ENCODE assay signal across 1 cellular context in the genomic region with DNA sequence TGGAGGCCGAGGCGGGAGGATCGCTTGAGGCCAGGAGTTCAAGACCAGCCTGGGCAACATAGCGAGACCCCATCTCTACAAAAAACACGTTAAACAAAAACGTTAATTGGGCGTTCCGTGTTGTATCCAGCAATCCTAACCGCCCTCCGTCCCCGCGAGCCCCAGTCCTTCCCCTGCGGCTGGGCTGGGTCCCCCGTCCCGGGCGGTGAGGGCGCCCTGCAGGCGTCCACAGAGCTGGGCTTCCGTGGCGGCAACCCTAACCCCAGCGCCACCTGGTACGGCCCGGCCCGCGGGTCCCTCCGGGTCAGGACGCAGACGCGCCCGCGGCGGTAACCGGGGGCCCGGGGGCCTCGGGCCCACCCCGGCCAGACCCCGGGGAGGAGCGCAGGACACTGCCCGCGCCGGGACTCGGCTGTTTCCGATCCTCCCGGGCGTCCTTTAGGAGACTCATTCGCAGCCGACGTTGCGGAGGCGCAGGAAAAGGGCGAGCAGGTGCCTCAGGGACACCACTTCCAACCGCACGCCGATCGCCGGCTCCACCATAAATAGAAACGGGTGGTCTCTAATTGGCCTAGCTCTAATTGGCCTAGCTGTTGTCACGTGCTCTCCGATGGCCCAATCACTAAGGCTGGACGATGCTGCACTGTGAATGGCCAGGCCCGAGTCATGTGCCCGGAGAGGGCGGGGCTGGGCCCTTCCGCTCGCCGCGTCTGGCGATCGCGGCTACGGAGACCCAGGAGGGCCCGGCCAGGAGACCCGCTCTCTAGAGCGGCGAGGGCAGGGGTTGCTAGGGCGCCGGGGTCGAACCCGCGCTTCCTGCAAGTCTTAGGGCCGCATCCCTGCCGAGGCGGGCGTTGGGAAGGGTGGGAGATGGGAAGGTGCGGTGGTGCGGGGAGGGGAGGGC.
TF ChIP-seq lines count a peak whose summit lies in the region.

No MANE protein-coding gene starts in this region.

TF ChIP-seq in HepG2, 621 proteins besides CTCF, POLR2A, EP300 and RAD21 (continued from another document and continues in another):
- TF ChIP-seq, protein P1, sequence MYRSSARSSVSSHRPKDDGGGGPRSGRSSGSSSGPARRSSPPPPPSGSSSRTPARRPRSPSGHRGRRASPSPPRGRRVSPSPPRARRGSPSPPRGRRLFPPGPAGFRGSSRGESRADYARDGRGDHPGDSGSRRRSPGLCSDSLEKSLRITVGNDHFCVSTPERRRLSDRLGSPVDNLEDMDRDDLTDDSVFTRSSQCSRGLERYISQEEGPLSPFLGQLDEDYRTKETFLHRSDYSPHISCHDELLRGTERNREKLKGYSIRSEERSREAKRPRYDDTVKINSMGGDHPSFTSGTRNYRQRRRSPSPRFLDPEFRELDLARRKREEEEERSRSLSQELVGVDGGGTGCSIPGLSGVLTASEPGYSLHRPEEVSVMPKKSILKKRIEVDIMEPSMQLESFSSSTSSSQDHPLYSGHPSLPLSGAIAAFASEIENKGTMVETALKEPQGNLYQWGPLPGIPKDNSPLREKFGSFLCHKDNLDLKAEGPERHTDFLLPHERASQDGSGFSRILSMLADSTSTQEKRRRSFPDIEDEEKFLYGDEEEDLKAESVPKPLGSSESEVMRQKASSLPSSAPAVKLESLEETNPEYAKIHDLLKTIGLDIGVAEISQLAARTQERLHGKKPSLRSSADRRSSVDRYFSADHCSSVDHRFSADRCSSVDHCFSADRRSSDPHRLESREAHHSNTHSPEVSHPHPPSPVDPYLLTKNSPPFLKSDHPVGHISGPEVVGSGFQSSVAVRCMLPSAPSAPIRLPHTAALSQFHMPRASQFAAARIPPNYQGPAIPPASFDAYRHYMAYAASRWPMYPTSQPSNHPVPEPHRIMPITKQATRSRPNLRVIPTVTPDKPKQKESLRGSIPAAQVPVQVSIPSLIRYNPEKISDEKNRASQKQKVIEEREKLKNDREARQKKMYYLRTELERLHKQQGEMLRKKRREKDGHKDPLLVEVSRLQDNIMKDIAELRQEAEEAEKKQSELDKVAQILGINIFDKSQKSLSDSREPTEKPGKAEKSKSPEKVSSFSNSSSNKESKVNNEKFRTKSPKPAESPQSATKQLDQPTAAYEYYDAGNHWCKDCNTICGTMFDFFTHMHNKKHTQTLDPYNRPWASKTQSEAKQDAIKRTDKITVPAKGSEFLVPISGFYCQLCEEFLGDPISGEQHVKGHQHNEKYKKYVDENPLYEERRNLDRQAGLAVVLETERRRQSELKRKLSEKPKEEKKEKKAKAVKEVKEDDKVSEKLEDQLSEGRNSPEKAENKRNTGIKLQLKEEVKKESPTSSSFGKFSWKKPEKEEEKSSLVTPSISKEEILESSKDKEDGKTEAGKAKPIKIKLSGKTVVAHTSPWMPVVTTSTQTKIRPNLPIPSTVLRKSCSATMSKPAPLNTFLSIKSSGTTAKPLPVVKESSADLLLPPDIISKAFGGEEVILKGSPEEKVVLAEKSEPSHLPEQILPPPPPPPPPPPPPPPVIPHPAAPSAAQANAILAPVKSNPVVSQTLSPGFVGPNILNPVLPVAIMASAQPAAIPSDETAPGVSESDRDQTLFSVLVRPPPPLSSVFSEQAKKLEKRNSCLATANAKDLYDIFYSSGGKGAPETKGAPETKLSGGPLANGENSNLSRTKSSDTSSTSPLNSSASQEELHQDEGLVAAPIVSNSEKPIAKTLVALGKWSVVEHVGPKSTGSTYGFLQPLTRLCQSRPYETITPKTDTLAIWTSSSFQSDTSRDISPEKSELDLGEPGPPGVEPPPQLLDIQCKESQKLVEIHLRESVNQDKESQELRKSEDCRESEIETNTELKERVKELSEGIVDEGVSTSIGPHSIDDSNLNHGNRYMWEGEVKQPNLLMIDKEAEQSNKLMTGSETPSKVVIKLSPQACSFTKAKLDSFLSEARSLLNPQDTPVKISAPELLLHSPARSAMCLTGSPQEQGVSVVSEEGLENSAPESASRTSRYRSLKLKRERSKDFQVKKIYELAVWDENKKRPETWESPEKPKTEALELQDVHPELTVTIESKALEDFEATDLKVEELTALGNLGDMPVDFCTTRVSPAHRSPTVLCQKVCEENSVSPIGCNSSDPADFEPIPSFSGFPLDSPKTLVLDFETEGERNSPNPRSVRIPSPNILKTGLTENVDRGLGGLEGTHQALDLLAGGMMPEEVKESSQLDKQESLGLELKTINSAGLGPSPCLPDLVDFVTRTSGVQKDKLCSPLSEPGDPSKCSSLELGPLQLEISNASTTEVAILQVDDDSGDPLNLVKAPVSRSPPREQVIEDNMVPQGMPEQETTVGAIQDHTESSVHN (CRISPR knock-in tag; IDR thresholded peaks at IDR 0.05), result peak; percentile 16; the same call in 1 of the 2 replicates
- TF ChIP-seq, protein P2, sequence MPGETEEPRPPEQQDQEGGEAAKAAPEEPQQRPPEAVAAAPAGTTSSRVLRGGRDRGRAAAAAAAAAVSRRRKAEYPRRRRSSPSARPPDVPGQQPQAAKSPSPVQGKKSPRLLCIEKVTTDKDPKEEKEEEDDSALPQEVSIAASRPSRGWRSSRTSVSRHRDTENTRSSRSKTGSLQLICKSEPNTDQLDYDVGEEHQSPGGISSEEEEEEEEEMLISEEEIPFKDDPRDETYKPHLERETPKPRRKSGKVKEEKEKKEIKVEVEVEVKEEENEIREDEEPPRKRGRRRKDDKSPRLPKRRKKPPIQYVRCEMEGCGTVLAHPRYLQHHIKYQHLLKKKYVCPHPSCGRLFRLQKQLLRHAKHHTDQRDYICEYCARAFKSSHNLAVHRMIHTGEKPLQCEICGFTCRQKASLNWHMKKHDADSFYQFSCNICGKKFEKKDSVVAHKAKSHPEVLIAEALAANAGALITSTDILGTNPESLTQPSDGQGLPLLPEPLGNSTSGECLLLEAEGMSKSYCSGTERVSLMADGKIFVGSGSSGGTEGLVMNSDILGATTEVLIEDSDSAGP (CRISPR knock-in tag; IDR thresholded peaks at IDR 0.05; ENCODE audit: borderline replicate concordance), result peak; percentile 82
- TF ChIP-seq, protein P3, sequence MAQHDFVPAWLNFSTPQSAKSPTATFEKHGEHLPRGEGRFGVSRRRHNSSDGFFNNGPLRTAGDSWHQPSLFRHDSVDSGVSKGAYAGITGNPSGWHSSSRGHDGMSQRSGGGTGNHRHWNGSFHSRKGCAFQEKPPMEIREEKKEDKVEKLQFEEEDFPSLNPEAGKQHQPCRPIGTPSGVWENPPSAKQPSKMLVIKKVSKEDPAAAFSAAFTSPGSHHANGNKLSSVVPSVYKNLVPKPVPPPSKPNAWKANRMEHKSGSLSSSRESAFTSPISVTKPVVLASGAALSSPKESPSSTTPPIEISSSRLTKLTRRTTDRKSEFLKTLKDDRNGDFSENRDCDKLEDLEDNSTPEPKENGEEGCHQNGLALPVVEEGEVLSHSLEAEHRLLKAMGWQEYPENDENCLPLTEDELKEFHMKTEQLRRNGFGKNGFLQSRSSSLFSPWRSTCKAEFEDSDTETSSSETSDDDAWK (CRISPR knock-in tag; IDR thresholded peaks at IDR 0.05), result no peak
- TF ChIP-seq PHF21A (CRISPR knock-in tag; IDR thresholded peaks at IDR 0.05), result no peak; the same call in 1 of the 2 replicates
- TF ChIP-seq ZNF564 (CRISPR knock-in tag; IDR thresholded peaks at IDR 0.05), result peak; percentile 93
- TF ChIP-seq RXRA (CRISPR knock-in tag; IDR thresholded peaks at IDR 0.05), result peak; percentile 84
- TF ChIP-seq ZNF703 (CRISPR knock-in tag; IDR thresholded peaks at IDR 0.05; ENCODE audit: borderline replicate concordance), result peak; percentile 69; the same call in 1 of the 2 replicates
- TF ChIP-seq, protein P4, sequence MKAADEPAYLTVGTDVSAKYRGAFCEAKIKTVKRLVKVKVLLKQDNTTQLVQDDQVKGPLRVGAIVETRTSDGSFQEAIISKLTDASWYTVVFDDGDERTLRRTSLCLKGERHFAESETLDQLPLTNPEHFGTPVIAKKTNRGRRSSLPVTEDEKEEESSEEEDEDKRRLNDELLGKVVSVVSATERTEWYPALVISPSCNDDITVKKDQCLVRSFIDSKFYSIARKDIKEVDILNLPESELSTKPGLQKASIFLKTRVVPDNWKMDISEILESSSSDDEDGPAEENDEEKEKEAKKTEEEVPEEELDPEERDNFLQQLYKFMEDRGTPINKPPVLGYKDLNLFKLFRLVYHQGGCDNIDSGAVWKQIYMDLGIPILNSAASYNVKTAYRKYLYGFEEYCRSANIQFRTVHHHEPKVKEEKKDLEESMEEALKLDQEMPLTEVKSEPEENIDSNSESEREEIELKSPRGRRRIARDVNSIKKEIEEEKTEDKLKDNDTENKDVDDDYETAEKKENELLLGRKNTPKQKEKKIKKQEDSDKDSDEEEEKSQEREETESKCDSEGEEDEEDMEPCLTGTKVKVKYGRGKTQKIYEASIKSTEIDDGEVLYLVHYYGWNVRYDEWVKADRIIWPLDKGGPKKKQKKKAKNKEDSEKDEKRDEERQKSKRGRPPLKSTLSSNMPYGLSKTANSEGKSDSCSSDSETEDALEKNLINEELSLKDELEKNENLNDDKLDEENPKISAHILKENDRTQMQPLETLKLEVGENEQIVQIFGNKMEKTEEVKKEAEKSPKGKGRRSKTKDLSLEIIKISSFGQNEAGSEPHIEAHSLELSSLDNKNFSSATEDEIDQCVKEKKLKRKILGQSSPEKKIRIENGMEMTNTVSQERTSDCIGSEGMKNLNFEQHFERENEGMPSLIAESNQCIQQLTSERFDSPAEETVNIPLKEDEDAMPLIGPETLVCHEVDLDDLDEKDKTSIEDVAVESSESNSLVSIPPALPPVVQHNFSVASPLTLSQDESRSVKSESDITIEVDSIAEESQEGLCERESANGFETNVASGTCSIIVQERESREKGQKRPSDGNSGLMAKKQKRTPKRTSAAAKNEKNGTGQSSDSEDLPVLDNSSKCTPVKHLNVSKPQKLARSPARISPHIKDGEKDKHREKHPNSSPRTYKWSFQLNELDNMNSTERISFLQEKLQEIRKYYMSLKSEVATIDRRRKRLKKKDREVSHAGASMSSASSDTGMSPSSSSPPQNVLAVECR (CRISPR knock-in tag; IDR thresholded peaks at IDR 0.05; ENCODE audit: borderline replicate concordance), result peak; percentile 95
- peak; percentile 85 for TF ChIP-seq EEA1 (CRISPR knock-in tag; IDR thresholded peaks at IDR 0.05; ENCODE audit: borderline replicate concordance)
- TF ChIP-seq, protein P5, sequence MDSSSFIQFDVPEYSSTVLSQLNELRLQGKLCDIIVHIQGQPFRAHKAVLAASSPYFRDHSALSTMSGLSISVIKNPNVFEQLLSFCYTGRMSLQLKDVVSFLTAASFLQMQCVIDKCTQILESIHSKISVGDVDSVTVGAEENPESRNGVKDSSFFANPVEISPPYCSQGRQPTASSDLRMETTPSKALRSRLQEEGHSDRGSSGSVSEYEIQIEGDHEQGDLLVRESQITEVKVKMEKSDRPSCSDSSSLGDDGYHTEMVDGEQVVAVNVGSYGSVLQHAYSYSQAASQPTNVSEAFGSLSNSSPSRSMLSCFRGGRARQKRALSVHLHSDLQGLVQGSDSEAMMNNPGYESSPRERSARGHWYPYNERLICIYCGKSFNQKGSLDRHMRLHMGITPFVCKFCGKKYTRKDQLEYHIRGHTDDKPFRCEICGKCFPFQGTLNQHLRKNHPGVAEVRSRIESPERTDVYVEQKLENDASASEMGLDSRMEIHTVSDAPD (CRISPR knock-in tag; IDR thresholded peaks at IDR 0.05), result peak; percentile 89
- no peak for TF ChIP-seq GTF3A (CRISPR knock-in tag; conservative IDR thresholded peaks at IDR 0.05)
- TF ChIP-seq STAT5B (CRISPR knock-in tag; IDR thresholded peaks at IDR 0.05), result no peak
- peak; percentile 96 for TF ChIP-seq NFYB (CRISPR knock-in tag; IDR thresholded peaks at IDR 0.05)
- 0 out of 2 replicates have a peak, but pooled peaks have one; percentile 37 for TF ChIP-seq ZNF672 (CRISPR knock-in tag; IDR thresholded peaks at IDR 0.05)
- no peak for TF ChIP-seq NFATC3 (CRISPR knock-in tag; IDR thresholded peaks at IDR 0.05)
- TF ChIP-seq WIZ (CRISPR knock-in tag; IDR thresholded peaks at IDR 0.05), result no peak
- TF ChIP-seq, protein P6, sequence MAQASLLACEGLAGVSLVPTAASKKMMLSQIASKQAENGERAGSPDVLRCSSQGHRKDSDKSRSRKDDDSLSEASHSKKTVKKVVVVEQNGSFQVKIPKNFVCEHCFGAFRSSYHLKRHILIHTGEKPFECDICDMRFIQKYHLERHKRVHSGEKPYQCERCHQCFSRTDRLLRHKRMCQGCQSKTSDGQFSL (CRISPR knock-in tag; IDR thresholded peaks at IDR 0.05), result no peak; the same call in 1 of the 2 replicates
- no peak; the same call in 1 of the 2 replicates for TF ChIP-seq ZNF33B (CRISPR knock-in tag; IDR thresholded peaks at IDR 0.05)
- TF ChIP-seq, protein P7, sequence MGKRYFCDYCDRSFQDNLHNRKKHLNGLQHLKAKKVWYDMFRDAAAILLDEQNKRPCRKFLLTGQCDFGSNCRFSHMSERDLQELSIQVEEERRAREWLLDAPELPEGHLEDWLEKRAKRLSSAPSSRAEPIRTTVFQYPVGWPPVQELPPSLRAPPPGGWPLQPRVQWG (CRISPR knock-in tag; IDR thresholded peaks at IDR 0.05; ENCODE audit: borderline replicate concordance, low read depth), result no peak
- TF ChIP-seq PHF20 (CRISPR knock-in tag; IDR thresholded peaks at IDR 0.05), result peak; percentile 57
- TF ChIP-seq, protein P8, sequence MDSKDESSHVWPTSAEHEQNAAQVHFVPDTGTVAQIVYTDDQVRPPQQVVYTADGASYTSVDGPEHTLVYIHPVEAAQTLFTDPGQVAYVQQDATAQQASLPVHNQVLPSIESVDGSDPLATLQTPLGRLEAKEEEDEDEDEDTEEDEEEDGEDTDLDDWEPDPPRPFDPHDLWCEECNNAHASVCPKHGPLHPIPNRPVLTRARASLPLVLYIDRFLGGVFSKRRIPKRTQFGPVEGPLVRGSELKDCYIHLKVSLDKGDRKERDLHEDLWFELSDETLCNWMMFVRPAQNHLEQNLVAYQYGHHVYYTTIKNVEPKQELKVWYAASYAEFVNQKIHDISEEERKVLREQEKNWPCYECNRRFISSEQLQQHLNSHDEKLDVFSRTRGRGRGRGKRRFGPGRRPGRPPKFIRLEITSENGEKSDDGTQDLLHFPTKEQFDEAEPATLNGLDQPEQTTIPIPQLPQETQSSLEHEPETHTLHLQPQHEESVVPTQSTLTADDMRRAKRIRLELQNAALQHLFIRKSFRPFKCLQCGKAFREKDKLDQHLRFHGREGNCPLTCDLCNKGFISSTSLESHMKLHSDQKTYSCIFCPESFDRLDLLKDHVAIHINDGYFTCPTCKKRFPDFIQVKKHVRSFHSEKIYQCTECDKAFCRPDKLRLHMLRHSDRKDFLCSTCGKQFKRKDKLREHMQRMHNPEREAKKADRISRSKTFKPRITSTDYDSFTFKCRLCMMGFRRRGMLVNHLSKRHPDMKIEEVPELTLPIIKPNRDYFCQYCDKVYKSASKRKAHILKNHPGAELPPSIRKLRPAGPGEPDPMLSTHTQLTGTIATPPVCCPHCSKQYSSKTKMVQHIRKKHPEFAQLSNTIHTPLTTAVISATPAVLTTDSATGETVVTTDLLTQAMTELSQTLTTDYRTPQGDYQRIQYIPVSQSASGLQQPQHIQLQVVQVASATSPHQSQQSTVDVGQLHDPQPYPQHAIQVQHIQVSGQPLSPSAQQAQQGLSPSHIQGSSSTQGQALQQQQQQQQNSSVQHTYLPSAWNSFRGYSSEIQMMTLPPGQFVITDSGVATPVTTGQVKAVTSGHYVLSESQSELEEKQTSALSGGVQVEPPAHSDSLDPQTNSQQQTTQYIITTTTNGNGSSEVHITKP (CRISPR knock-in tag; IDR thresholded peaks at IDR 0.05; ENCODE audit: low read depth), result 0 out of 2 replicates have a peak, but pooled peaks have one; percentile 14
- TF ChIP-seq, protein P9, sequence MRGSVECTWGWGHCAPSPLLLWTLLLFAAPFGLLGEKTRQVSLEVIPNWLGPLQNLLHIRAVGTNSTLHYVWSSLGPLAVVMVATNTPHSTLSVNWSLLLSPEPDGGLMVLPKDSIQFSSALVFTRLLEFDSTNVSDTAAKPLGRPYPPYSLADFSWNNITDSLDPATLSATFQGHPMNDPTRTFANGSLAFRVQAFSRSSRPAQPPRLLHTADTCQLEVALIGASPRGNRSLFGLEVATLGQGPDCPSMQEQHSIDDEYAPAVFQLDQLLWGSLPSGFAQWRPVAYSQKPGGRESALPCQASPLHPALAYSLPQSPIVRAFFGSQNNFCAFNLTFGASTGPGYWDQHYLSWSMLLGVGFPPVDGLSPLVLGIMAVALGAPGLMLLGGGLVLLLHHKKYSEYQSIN (CRISPR knock-in tag; IDR thresholded peaks at IDR 0.05; ENCODE audit: borderline replicate concordance), result no peak
- peak; percentile 70 for TF ChIP-seq PITX1 (CRISPR knock-in tag; IDR thresholded peaks at IDR 0.05)
- TF ChIP-seq SNAPC2 (CRISPR knock-in tag; IDR thresholded peaks at IDR 0.05), result peak; percentile 94; the same call in 1 of the 2 replicates
- TF ChIP-seq GATAD1 (CRISPR knock-in tag; IDR thresholded peaks at IDR 0.05), result peak; percentile 79; the same call in 1 of the 2 replicates
- TF ChIP-seq ZNF256 (CRISPR knock-in tag; conservative IDR thresholded peaks at IDR 0.05), result no peak; the same call in 1 of the 2 replicates
